Comparison of ENCODE assay signal across 8 cellular contexts in the genomic region with DNA sequence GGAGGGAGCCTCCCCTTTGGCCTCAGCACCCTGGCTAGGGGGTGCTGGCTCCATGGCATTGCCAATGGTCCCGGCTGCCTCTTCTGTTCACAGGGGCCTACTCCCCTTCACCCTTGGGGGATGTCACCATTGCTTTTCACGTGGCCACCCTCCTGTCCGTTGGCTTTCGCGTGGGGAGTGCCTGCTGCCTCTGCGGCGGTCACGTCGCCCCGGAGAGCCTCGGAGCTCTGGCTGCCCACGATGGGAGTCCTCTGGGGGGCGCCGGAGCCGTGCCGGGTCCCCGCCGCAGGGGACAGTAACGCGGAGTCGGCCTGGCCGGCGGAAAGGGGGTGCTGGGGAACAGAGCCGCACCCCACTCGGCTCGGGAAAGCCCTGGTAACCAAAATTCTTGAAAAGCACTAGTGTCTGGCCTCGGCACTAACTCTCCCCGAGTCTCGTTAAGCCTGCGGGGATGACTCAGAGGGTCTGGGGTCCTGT. TPM values are rescaled to one million over a fixed set of nuclear protein-coding genes. Genes with fewer than 3 reads are reported as not detected.
DNase-seq lines count a peak whose midpoint lies in the region; ATAC-seq and TF ChIP-seq lines count a peak whose summit lies in the region.

No MANE protein-coding gene starts in this region.

- H3K4me1 ChIP-seq in OCI-LY1 (ENCODE audit: insufficient read depth, low read length, severe bottlenecking) (peaks cover 23% of the 10 kb centered on the region), sigmoid colon (peaks cover 0 to 15% (median 11%) of the 10 kb centered on the region in 4 donors)

- no peak overlapping the region for H3K27ac ChIP-seq in OCI-LY1 (ENCODE audit: low read depth, low read length, poor library complexity, severe bottlenecking)
- H3K27ac ChIP-seq in sigmoid colon = peak overlapping the region; percentile 90 to 94 (median 92)

- H3K4me2 ChIP-seq in OCI-LY1 (ENCODE audit: low read length) = peak overlapping the region; percentile 95

- TF ChIP-seq CTCF in OCI-LY1 (IDR thresholded peaks at IDR 0.05; ENCODE audit: low read length) (peak; percentile 23; the same call in 1 of the 2 replicates), sigmoid colon (IDR thresholded peaks at IDR 0.05) (peak in 1 of 4 experiments; percentile 12)

- no peaks in the 10 kb centered on the region for H3K9me2 ChIP-seq in OCI-LY1 (ENCODE audit: low read depth, low read length)

- H3K9me3 ChIP-seq in OCI-LY1 (ENCODE audit: low read length) (no peaks in the 10 kb centered on the region), sigmoid colon (no peaks in the 10 kb centered on the region)

- WGBS in sigmoid colon, 2 donors = 1% methylated on average over 30 of the region's 30 CpGs

- peak overlapping the region; percentile 75 for H3K9ac ChIP-seq in OCI-LY1 (ENCODE audit: low read length)

- no peaks in the 10 kb centered on the region for H3F3A ChIP-seq in OCI-LY1 (ENCODE audit: insufficient read depth, low read length)

- no peak for TF ChIP-seq POLR2A in sigmoid colon (IDR thresholded peaks at IDR 0.05)

- ATAC-seq in HG02852 (IDR thresholded peaks at IDR 0.05; ENCODE audit: unreplicated experiment) = peak; percentile 16
- peak; percentile 26 for ATAC-seq in activated naive CD8-positive, alpha-beta T cell treated with anti-CD3 and anti-CD28 coated beads, Interleukin-2, amount 50 U/mL, for 24 hours

- no peak for TF ChIP-seq EP300 in sigmoid colon (IDR thresholded peaks at IDR 0.05)

- no peaks in the 10 kb centered on the region for H4K20me1 ChIP-seq in OCI-LY1 (ENCODE audit: insufficient read depth, low read length)

- peaks cover 17% of the 10 kb centered on the region for H3K4me1 Mint-ChIP-seq in activated naive CD8-positive, alpha-beta T cell treated with anti-CD3 and anti-CD28 coated beads, Interleukin-2, amount 50 U/mL, for 24 hours

- peak overlapping the region; percentile 76 for H3K27ac Mint-ChIP-seq in activated naive CD8-positive, alpha-beta T cell treated with anti-CD3 and anti-CD28 coated beads, Interleukin-2, amount 50 U/mL, for 24 hours

- H3K9me3 Mint-ChIP-seq in activated naive CD8-positive, alpha-beta T cell treated with anti-CD3 and anti-CD28 coated beads, Interleukin-2, amount 50 U/mL, for 24 hours = no peaks in the 10 kb centered on the region

- H3K27me3 ChIP-seq in OCI-LY1 (ENCODE audit: insufficient read depth, low read length) = no peaks in the 10 kb centered on the region
- H3K27me3 ChIP-seq in sigmoid colon = no peaks in the 10 kb centered on the region

- H3K36me3 Mint-ChIP-seq in activated naive CD8-positive, alpha-beta T cell treated with anti-CD3 and anti-CD28 coated beads, Interleukin-2, amount 50 U/mL, for 24 hours (ENCODE audit: low read depth) = peaks cover 12% of the 10 kb centered on the region

- peak overlapping the region; percentile 78 for H3K4me3 Mint-ChIP-seq in activated naive CD8-positive, alpha-beta T cell treated with anti-CD3 and anti-CD28 coated beads, Interleukin-2, amount 50 U/mL, for 24 hours

- intact Hi-C loops in sigmoid colon (cut with DNase I) = loop anchor here (5.0 to 10.0 kb wide), 4 partner anchors 369 to 581 kb away; a partner anchor contains a TSS

- peak overlapping the region; percentile 78; the same call in 1 of the 2 replicates for H2AFZ ChIP-seq in OCI-LY1 (ENCODE audit: low read length)

- H3K79me2 ChIP-seq in OCI-LY1 (ENCODE audit: insufficient read depth, low read length) = no peaks in the 10 kb centered on the region

- peaks cover 27% of the 10 kb centered on the region for H3K36me3 ChIP-seq in OCI-LY1 (ENCODE audit: insufficient read depth, low read length)
- peaks cover 0 to 28% (median 13%) of the 10 kb centered on the region in 4 donors for H3K36me3 ChIP-seq in sigmoid colon

- DNase-seq in NCI-H524 (lab: John Stamatoyannopoulos, UW) = peak; percentile 51 to 68
- DNase-seq in NCI-H524 treated with DMSO at 0.1 percent for 48 hours (lab: John Stamatoyannopoulos, UW) = no peak
- peak; percentile 44 for DNase-seq in activated naive CD8-positive, alpha-beta T cell treated with anti-CD3 and anti-CD28 coated beads, Interleukin-2, amount 50 U/mL, for 24 hours
- peak; percentile 42 for DNase-seq in hepatic stellate cell (ENCODE audit: low spot score)
- peak; percentile 71 for DNase-seq in sigmoid colon
- no peak for DNase-seq in NCI-H128 (lab: John Stamatoyannopoulos, UW; ENCODE audit: unreplicated experiment)

- peaks cover 2% of the 10 kb centered on the region for H3K27me3 Mint-ChIP-seq in activated naive CD8-positive, alpha-beta T cell treated with anti-CD3 and anti-CD28 coated beads, Interleukin-2, amount 50 U/mL, for 24 hours

- H3K4me3 ChIP-seq in OCI-LY1 (ENCODE audit: low read depth, low read length, poor library complexity, severe bottlenecking) = peak overlapping the region; percentile 84
- peak overlapping the region; percentile 66 to 95 (median 76) for H3K4me3 ChIP-seq in sigmoid colon

RNA-seq across cellular contexts. Expression of a gene that starts 0.7 kb away (rescaled TPM):
- total RNA-seq in sigmoid colon = 10 to 100 TPM; 46.3 to 75.3 (median 65.5) TPM
- polyA plus RNA-seq in sigmoid colon = 10 to 100 TPM; 16.6 to 21.0 (median 19.4) TPM

RNA-seq across cellular contexts. Expression of a gene that starts 25.7 kb away (rescaled TPM):
- total RNA-seq in sigmoid colon = 1 to 10 TPM in 3 of 4 donors, under 1 TPM in 1; 0.66 to 5.3 (median 3.8) TPM
- polyA plus RNA-seq in sigmoid colon = 1 to 10 TPM in 1 of 3 donors, not detected in 2; 5.0 TPM

Comparison
In these comparisons a context has a peak if more than half of its experiments do, and no peak if none do; other contexts are left out.
1. DNase-seq: peak in NCI-H524 (2 of 2), activated naive CD8-positive, alpha-beta T cell treated with anti-CD3 and anti-CD28 coated beads, Interleukin-2, amount 50 U/mL, for 24 hours (single experiment), hepatic stellate cell (single experiment) and sigmoid colon (single experiment); none in NCI-H524 treated with DMSO at 0.1 percent for 48 hours (single experiment) and NCI-H128 (single experiment).